Comparison of ENCODE assay signal across 28 cellular contexts in the genomic region with DNA sequence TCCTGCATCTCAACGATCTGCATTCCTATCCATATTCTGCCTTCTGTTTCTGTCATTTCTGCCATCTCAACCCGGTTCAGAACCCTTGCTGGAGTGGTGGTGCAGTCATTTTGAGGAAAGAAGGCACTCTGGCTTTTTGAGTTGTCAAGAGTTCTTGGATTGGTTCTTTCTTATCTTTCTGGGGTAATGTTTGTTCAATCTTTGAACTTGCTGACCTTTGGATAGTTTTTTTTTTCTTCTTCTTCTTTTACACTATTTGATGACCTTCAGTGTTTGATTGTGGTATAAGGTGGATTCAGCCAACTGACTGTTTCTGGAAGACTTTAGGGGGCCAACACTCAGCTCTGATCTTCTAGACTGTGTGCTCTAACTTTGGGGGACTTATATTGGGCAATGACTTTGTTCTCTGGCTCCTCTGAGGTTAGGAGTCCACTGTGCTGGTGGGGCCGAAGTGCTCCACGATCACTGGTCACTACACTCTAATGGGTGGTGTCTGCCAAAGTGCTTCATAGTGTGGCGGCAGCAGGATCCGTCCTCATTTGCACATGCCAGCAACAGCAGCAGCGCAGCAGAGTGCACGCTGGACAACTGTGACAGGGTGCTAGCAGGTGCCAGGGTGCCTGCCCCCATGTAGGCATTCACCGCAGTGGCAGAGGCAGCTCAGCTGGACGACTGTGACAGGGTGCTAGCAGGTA.
"Had no signal": no experiment of that assay in that cellular context is flagged by ENCODE, and none has a peak within 500 bp of the region (broad histone marks: within the 10 kb centered on the region; RNA-seq: fewer than 3 reads in every experiment).

No MANE protein-coding gene starts in this region.

- ATAC-seq: esophagus mucosa; foreskin keratinocyte; gastroesophageal sphincter; naive thymus-derived CD4-positive, alpha-beta T cell; stimulated activated memory B cell treated with anti-CD40 and anti-IgM and Interleukin-4, amounts not matched to agents 10 μg/mL and 1 μg/mL and 100 μg/mL, for 72 hours; stimulated activated naive CD8-positive, alpha-beta T cell treated with anti-CD3 and anti-CD28 coated beads, Interleukin-15, Interleukin-2, amounts not matched to agents 100 U/mL and 50 U/mL, for 24 hours had no signal

- H3K27ac Mint-ChIP-seq: endodermal cell; nephron; neural progenitor cell; stimulated activated memory B cell treated with anti-CD40 and anti-IgM and Interleukin-4, amounts not matched to agents 10 μg/mL and 1 μg/mL and 100 μg/mL, for 72 hours had no signal

- H3K4me3 Mint-ChIP-seq: dendritic cell treated with granulocyte-macrophage colony-stimulating factor and Interleukin-4, amounts not matched to agents 40 ng/mL and 50 ng/mL, for 4 days; endodermal cell; naive thymus-derived CD4-positive, alpha-beta T cell; nephron; neural progenitor cell; stimulated activated memory B cell treated with anti-CD40 and anti-IgM and Interleukin-4, amounts not matched to agents 10 μg/mL and 1 μg/mL and 100 μg/mL, for 72 hours had no signal

- H3K4me3 ChIP-seq: colonic mucosa, gastroesophageal sphincter, heart left ventricle, hepatocyte, neural progenitor cell, ovary, right atrium auricular region, sigmoid colon, spleen, thoracic aorta, tibial nerve, vagina had no signal

- H3K27me3 ChIP-seq: colonic mucosa, foreskin keratinocyte, gastroesophageal sphincter, heart left ventricle, hepatocyte, neural progenitor cell, ovary, right atrium auricular region, sigmoid colon, spleen, tibial nerve, vagina had no signal

- DNase-seq: central memory CD4-positive, alpha-beta T cell; colonic mucosa; effector CD8-positive, alpha-beta T cell; endodermal cell; foreskin keratinocyte; left cardiac atrium; mesenchymal stem cell; midbrain; naive thymus-derived CD4-positive, alpha-beta T cell; ovary; sigmoid colon; spleen; stimulated activated CD4-positive, alpha-beta T cell treated with anti-CD3 and anti-CD28 coated beads, Interleukin-4, amount 100 ng/mL, for 4 hours; stimulated activated naive CD8-positive, alpha-beta T cell treated with anti-CD3 and anti-CD28 coated beads, Interleukin-15, Interleukin-2, amounts not matched to agents 100 U/mL and 50 U/mL, for 24 hours had no signal

- H3K9me3 ChIP-seq: colonic mucosa, gastroesophageal sphincter, ovary, right atrium auricular region, sigmoid colon, thoracic aorta, tibial nerve, vagina had no signal

- H3K4me1 Mint-ChIP-seq: neural progenitor cell had no signal

- H3K4me1 ChIP-seq: colonic mucosa, foreskin keratinocyte, gastroesophageal sphincter, neural progenitor cell, sigmoid colon, spleen, tibial nerve, vagina had no signal

- H3K27me3 Mint-ChIP-seq: dendritic cell treated with granulocyte-macrophage colony-stimulating factor and Interleukin-4, amounts not matched to agents 40 ng/mL and 50 ng/mL, for 4 days; naive thymus-derived CD4-positive, alpha-beta T cell; stimulated activated memory B cell treated with anti-CD40 and anti-IgM and Interleukin-4, amounts not matched to agents 10 μg/mL and 1 μg/mL and 100 μg/mL, for 72 hours had no signal

- H3K9me3 Mint-ChIP-seq: stimulated activated memory B cell treated with anti-CD40 and anti-IgM and Interleukin-4, amounts not matched to agents 10 μg/mL and 1 μg/mL and 100 μg/mL, for 72 hours had no signal

- H3K27ac ChIP-seq: colonic mucosa, epithelial cell of prostate, foreskin keratinocyte, gastroesophageal sphincter, heart left ventricle, hepatocyte, neural progenitor cell, ovary, right atrium auricular region, sigmoid colon, spleen, thoracic aorta, tibial nerve, vagina had no signal

- H3K36me3 ChIP-seq: colonic mucosa, gastroesophageal sphincter, neural progenitor cell, ovary, right atrium auricular region, sigmoid colon, thoracic aorta, vagina had no signal

- FAIRE-seq: islet of Langerhans had no signal
